Comparison of ENCODE assay signal across 27 cellular contexts in the genomic region with DNA sequence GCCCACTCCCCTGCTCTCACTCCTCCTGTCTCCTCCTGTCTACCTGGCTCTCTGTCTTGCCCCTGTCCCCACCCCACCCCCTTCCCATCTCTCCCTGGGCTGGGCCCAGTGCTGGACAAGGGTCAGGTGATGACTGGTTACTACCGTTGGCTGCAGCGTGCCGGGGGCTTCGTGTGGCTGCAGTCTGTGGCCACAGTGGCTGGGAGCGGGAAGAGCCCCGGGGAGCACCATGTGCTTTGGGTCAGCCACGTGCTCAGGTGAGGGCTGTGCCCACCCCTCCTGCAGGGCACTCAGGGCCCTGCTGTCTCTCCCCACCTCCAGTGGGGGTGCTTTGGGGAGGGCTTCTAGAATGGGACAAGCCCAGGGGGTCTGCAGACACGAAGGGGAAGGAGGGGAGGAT. TPM values are rescaled to one million over a fixed set of nuclear protein-coding genes. Genes with fewer than 3 reads are reported as not detected.
"Had no signal": no experiment of that assay in that cellular context is flagged by ENCODE, and none has a peak within 500 bp of the region (broad histone marks: within the 10 kb centered on the region; RNA-seq: fewer than 3 reads in every experiment).

No MANE protein-coding gene starts in this region.

- FAIRE-seq: bronchial epithelial cell had no signal

- ATAC-seq: activated CD8-positive, alpha-beta T cell treated with anti-CD3 and anti-CD28 coated beads, Interleukin-2, amount 10 ng/mL, durations not matched to agents 7 days and 5 days; activated naive CD4-positive, alpha-beta T cell treated with anti-CD3 and anti-CD28 coated beads, Interleukin-2, amount 50 U/mL, for 72 hours; activated naive CD8-positive, alpha-beta T cell treated with anti-CD3 and anti-CD28 coated beads, Interleukin-2, amount 50 U/mL, for 24 hours; body of pancreas; Panc1; WTC11 had no signal

- H3K27ac ChIP-seq: ascending aorta, body of pancreas had no signal

- H3K4me3 ChIP-seq: ascending aorta, body of pancreas, MG63 had no signal

- H3K27me3 ChIP-seq: ascending aorta, body of pancreas, MG63 had no signal

- H3K9me3 ChIP-seq: ascending aorta, body of pancreas, MG63 had no signal

- H3K36me3 ChIP-seq: ascending aorta, MG63 had no signal

- DNase-seq: activated CD4-positive, alpha-beta T cell treated with anti-CD3 and anti-CD28 coated beads for 48 hours; activated CD4-positive, alpha-beta T cell treated with anti-CD3 and anti-CD28 coated beads, Interleukin-2, amount 50 U/mL, for 4 hours; activated CD4-positive, CD25-positive, alpha-beta regulatory T cell treated with anti-CD3 and anti-CD28 coated beads, Interleukin-2, amount 50 U/mL, for 72 hours; activated CD8-positive, alpha-beta memory T cell treated with anti-CD3 and anti-CD28 coated beads, Interleukin-2, amount 50 U/mL, for 48 hours; activated CD8-positive, alpha-beta T cell treated with anti-CD3 and anti-CD28 coated beads, Interleukin-2, amount 10 ng/mL, durations not matched to agents 7 days and 5 days; activated effector memory CD4-positive, alpha-beta T cell treated with Interleukin-2 at 50 U/mL for 16 hours; activated naive CD4-positive, alpha-beta T cell treated with Interleukin-2 at 50 U/mL for 16 hours; activated naive CD8-positive, alpha-beta T cell treated with anti-CD3 and anti-CD28 coated beads, Interleukin-2, amount 50 U/mL, for 24 hours; activated T-cell treated with anti-CD3 and anti-CD28 coated beads, Interleukin-2, amount 50 U/mL, for 1 hour; amniotic stem cell; body of pancreas; central memory CD4-positive, alpha-beta T cell; MG63; NCI-H1105; NCI-H1436; NCI-H1694 treated with DMSO at 0.1 percent for 48 hours; NCI-H2029 treated with DMSO at 0.1 percent for 48 hours; NCI-H345; NCI-H510A; NCI-H526 treated with DMSO at 0.1 percent for 48 hours; NCI-H82; SHP77 treated with DMSO at 0.1 percent for 48 hours had no signal

RNA-seq across cellular contexts. Expression of a gene that starts 21.2 kb away (rescaled TPM):
- total RNA-seq: activated CD8-positive, alpha-beta T cell treated with anti-CD3 and anti-CD28 coated beads, Interleukin-2, amount 10 ng/mL, durations not matched to agents 7 days and 5 days; ascending aorta; body of pancreas had no signal
